ENCODE assay signal across 8 cellular contexts in genomic region chr17:35808962-35809854, GRCh38. TPM values are rescaled to one million over a fixed set of nuclear protein-coding genes. Genes with fewer than 3 reads are reported as not detected.
A peak's percentile ranks its signal among the peaks of the same experiment; 100 is the strongest.
DNase-seq lines count a peak whose midpoint lies in the region; ATAC-seq and TF ChIP-seq lines count a peak whose summit lies in the region.

Gene TAF15 (plus strand): TSS chr17:35809484. CDS start chr17:35809570, 86 bp downstream.

- H3K79me2 ChIP-seq in KMS-11 (ENCODE audit: insufficient read depth, low read depth), result peaks cover 50% of the 10 kb centered on the region

- DNase-seq in DMS79 treated with DMSO at 0.1 percent for 48 hours (lab: John Stamatoyannopoulos, UW) (peak; percentile 99), Panc1 (ENCODE audit: low read depth, low spot score) (peak; percentile 92), esophagus muscularis mucosa (ENCODE audit: extremely low spot score) (peak; percentile 98), myocyte (ENCODE audit: low read depth) (peak; percentile 99)
- DNase-seq in activated T-cell treated with anti-CD3 and anti-CD28 coated beads, Interleukin-2, amount 50 U/mL, for 48 hours, result peak; percentile 93 to 96
- peak; percentile 90 to 96 for DNase-seq in stimulated activated CD8-positive, alpha-beta memory T cell treated with anti-CD3 and anti-CD28 coated beads, Interleukin-7, amount 100 ng/mL, for 48 hours (ENCODE audit: extremely low read depth in 1 of 2, low read depth in 1 of 2)

- in situ Hi-C loops in Panc1 (cut with HindIII; ENCODE audit: low pct_unique_long_range_greater_than_20kb, low sequenced_read_pairs), result no loop called here

- TF ChIP-seq EP300 in esophagus muscularis mucosa (IDR thresholded peaks at IDR 0.05), result no peak

- no TSS peak for BruUV-seq in Panc1 (replicated peaks; lab: Mats Ljungman, UMichigan)

- H3K27me3 ChIP-seq in KMS-11 (ENCODE audit: insufficient read depth, low read depth), result no peaks in the 10 kb centered on the region
- no peaks in the 10 kb centered on the region for H3K27me3 ChIP-seq in Panc1 (ENCODE audit: control insufficient read depth, insufficient read depth, low read length)
- H3K27me3 ChIP-seq in esophagus muscularis mucosa, result no peaks in the 10 kb centered on the region

- whole genome bisulfite sequencing in esophagus muscularis mucosa, result under 1% methylated on average over 25 of the region's 71 CpGs

- ATAC-seq in GM21737 (IDR thresholded peaks at IDR 0.05; ENCODE audit: unreplicated experiment) (peak; percentile 91), Panc1 (peak; percentile 97)

- peak; percentile 98 for TF ChIP-seq POLR2A in esophagus muscularis mucosa (IDR thresholded peaks at IDR 0.05; ENCODE audit: low read depth)

- H3K9ac ChIP-seq in KMS-11, result peak within 1 kb of the TSS; percentile 91

- peaks cover 18% of the 10 kb centered on the region for H4K20me1 ChIP-seq in KMS-11 (ENCODE audit: insufficient read depth)

- H3K4me1 ChIP-seq in KMS-11 (ENCODE audit: low read depth, poor library complexity, severe bottlenecking) (peaks cover 44% of the 10 kb centered on the region), Panc1 (ENCODE audit: control insufficient read depth, insufficient read depth, low read length) (peaks cover 22% of the 10 kb centered on the region), esophagus muscularis mucosa (peaks cover 26 to 62% (median 61%) of the 10 kb centered on the region in 4 donors)

- CTCF ChIA-PET in Panc1 (lab: Charles Lee), result interaction anchor here (0.8 to 2.0 kb wide), 7 partner anchors 21 to 90 kb away, joined by 3 to 35 read pairs (median 4); no protein-coding TSS in a partner anchor

- TF ChIP-seq CTCF in KMS-11 (conservative IDR thresholded peaks at IDR 0.05; ENCODE audit: low read depth, low read length) (peak; percentile 70), Panc1 (IDR thresholded peaks at IDR 0.05) (peak; percentile 90), esophagus muscularis mucosa (IDR thresholded peaks at IDR 0.05) (peak; percentile 67 to 82 (median 75))

- intact Hi-C loops in Panc1 (cut with micrococcal nuclease; ENCODE audit: unreplicated experiment), result no loop called here
- intact Hi-C loops in esophagus muscularis mucosa (cut with DNase I), result no loop called here

- POLR2A ChIA-PET in Panc1 (lab: Charles Lee), result interaction anchor here (0.5 to 1.2 kb wide), 4 partner anchors 13 to 68 kb away, joined by 3 to 10 read pairs (median 4); no protein-coding TSS in a partner anchor

- H2AFZ ChIP-seq in KMS-11 (ENCODE audit: low read depth), result peak within 1 kb of the TSS; percentile 73

- H3K27ac ChIP-seq in KMS-11, result peak within 1 kb of the TSS; percentile 79
- peak within 1 kb of the TSS; percentile 98 for H3K27ac ChIP-seq in Panc1 (ENCODE audit: low read length)
- peak within 1 kb of the TSS; percentile 92 to 96 (median 95) for H3K27ac ChIP-seq in esophagus muscularis mucosa (replicated peaks in 1 of 4)

- H3K9me3 ChIP-seq in Panc1 (ENCODE audit: control insufficient read depth, insufficient read depth, low read depth, low read length) (no peaks in the 10 kb centered on the region), esophagus muscularis mucosa (no peaks in the 10 kb centered on the region)

- no peaks in the 10 kb centered on the region for H3K36me3 ChIP-seq in KMS-11 (ENCODE audit: insufficient read depth)
- peaks cover 12% of the 10 kb centered on the region for H3K36me3 ChIP-seq in Panc1 (ENCODE audit: control insufficient read depth, insufficient read depth, low read length)
- peaks cover 0 to 4% (median 0%) of the 10 kb centered on the region in 4 donors for H3K36me3 ChIP-seq in esophagus muscularis mucosa

- H3K4me3 ChIP-seq in KMS-11 (IDR thresholded peaks at IDR 0.05; ENCODE audit: insufficient read depth, low read depth, low read length) (peak within 1 kb of the TSS; percentile 58), Panc1 (ENCODE audit: low read depth in 2 of 2, low read length in 2 of 2) (peak within 1 kb of the TSS; percentile 89 to 99), esophagus muscularis mucosa (peak within 1 kb of the TSS; percentile 89 to 93 (median 91))

- H3K4me2 ChIP-seq in KMS-11, result peak within 1 kb of the TSS; percentile 94

RNA-seq across cellular contexts. Expression of gene TAF15, which starts in this region (rescaled TPM):
- total RNA-seq in Panc1 (2021; ENCODE audit: unreplicated experiment) (249 TPM), esophagus muscularis mucosa (100 to 1,000 TPM in 3 of 4 donors, 10 to 100 TPM in 1; 93.8 to 140 (median 122) TPM), myocyte (25.1 and 25.7 TPM in 2 replicates)
- polyA plus RNA-seq in Panc1 (2012; ENCODE audit: insufficient read length), result 189 TPM
- polyA plus RNA-seq in myocyte (2012), result 130 TPM

Comparison
In these comparisons a context has a peak if more than half of its experiments do, and no peak if none do; other contexts are left out.
1. Peak in every context shown above with its lines: DNase-seq, ATAC-seq, H3K4me3 ChIP-seq and H3K27ac ChIP-seq.